In genomic region chr4:67545996-67546356, GRCh38 we compare ENCODE assay signal across 8 cellular contexts. TPM values are rescaled to one million over a fixed set of nuclear protein-coding genes. Genes with fewer than 3 reads are reported as not detected.
A peak's percentile ranks its signal among the peaks of the same experiment; 100 is the strongest.
DNase-seq lines count a peak whose midpoint lies in the region; ATAC-seq and TF ChIP-seq lines count a peak whose summit lies in the region.

No MANE protein-coding gene starts in this region.

- no peak for ATAC-seq in activated T-cell treated with anti-CD3 and anti-CD28 coated beads, Interleukin-2, amount 50 U/mL, for 72 hours (replicated peaks in 1 of 2)
- ATAC-seq in T-helper 17 cell (no peak), GM18505 (IDR thresholded peaks at IDR 0.05; ENCODE audit: unreplicated experiment) (no peak), GM18907 (IDR thresholded peaks at IDR 0.05; ENCODE audit: unreplicated experiment) (no peak)

- H3K4me1 ChIP-seq in iPS-20b (ENCODE audit: insufficient read depth, low read length): peaks cover 2% of the 10 kb centered on the region; the same call in 1 of the 2 replicates
- peaks cover 6 to 10% of the 10 kb centered on the region in 2 donors for H3K4me1 ChIP-seq in thyroid gland

- H3K4me1 Mint-ChIP-seq in activated T-cell treated with anti-CD3 and anti-CD28 coated beads, Interleukin-2, amount 50 U/mL, for 72 hours (ENCODE audit: low read depth): peaks cover 47% of the 10 kb centered on the region
- peaks cover 25% of the 10 kb centered on the region for H3K4me1 Mint-ChIP-seq in T-helper 17 cell

- TF ChIP-seq CTCF in thyroid gland (IDR thresholded peaks at IDR 0.05): no peak

- no peaks in the 10 kb centered on the region for H3K27me3 ChIP-seq in iPS-20b (ENCODE audit: insufficient read depth, low read length)
- H3K27me3 ChIP-seq in thyroid gland: no peaks in the 10 kb centered on the region

- intact Hi-C loops in thyroid gland (cut with DNase I): no loop called here

- DNase-seq in activated T-cell treated with anti-CD3 and anti-CD28 coated beads, Interleukin-2, amount 50 U/mL, for 72 hours: no peak
- DNase-seq in activated T-cell treated with anti-CD3 and anti-CD28 coated beads for 4 hours: no peak
- DNase-seq in T-helper 17 cell: no peak
- no peak for DNase-seq in thyroid gland
- DNase-seq in SKM-1 treated with dmso at 0.1 percent for 144 hours (lab: John Stamatoyannopoulos, UW; ENCODE audit: unreplicated experiment): no peak

- H3K27ac ChIP-seq in iPS-20b (ENCODE audit: low read length) (no peak overlapping the region), thyroid gland (peak overlapping the region; percentile 34 to 92 (median 80))

- H3K9me3 ChIP-seq in T-helper 17 cell (ENCODE audit: control insufficient read depth, low read length, poor library complexity, severe bottlenecking): no peaks in the 10 kb centered on the region
- no peaks in the 10 kb centered on the region for H3K9me3 ChIP-seq in iPS-20b (ENCODE audit: insufficient read depth, low read depth, low read length)
- H3K9me3 ChIP-seq in thyroid gland: no peaks in the 10 kb centered on the region

- peaks cover 19% of the 10 kb centered on the region for H3K36me3 ChIP-seq in iPS-20b (ENCODE audit: insufficient read depth, low read depth, low read length)
- H3K36me3 ChIP-seq in thyroid gland: no peaks in the 10 kb centered on the region

- TF ChIP-seq POLR2A in thyroid gland (IDR thresholded peaks at IDR 0.05) (no peak), GM18505 (IDR thresholded peaks at IDR 0.05; ENCODE audit: borderline replicate concordance, extremely low read depth, insufficient read depth, insufficient read length) (no peak)

- no peaks in the 10 kb centered on the region for H3K27me3 Mint-ChIP-seq in activated T-cell treated with anti-CD3 and anti-CD28 coated beads, Interleukin-2, amount 50 U/mL, for 72 hours (ENCODE audit: low read depth)
- H3K27me3 Mint-ChIP-seq in T-helper 17 cell: no peaks in the 10 kb centered on the region

- H3K4me3 ChIP-seq in iPS-20b (ENCODE audit: low read length) (peak overlapping the region; percentile 78), thyroid gland (replicated peaks in 1 of 3) (peak overlapping the region in 2 of 3 donors; percentile 49 to 56)

- H3K36me3 Mint-ChIP-seq in activated T-cell treated with anti-CD3 and anti-CD28 coated beads, Interleukin-2, amount 50 U/mL, for 72 hours (ENCODE audit: insufficient read depth in 2 of 2): peaks cover 15 to 19% of the 10 kb centered on the region in 2 donors
- peaks cover 2% of the 10 kb centered on the region for H3K36me3 Mint-ChIP-seq in T-helper 17 cell (ENCODE audit: low read depth)

- H3K9ac ChIP-seq in iPS-20b (ENCODE audit: low read depth, low read length): peak overlapping the region; percentile 78; the same call in 1 of the 2 replicates

- WGBS in thyroid gland, 2 donors: 47 to 52% methylated on average over 4 of the region's 4 CpGs

- H3K4me3 Mint-ChIP-seq in activated T-cell treated with anti-CD3 and anti-CD28 coated beads, Interleukin-2, amount 50 U/mL, for 72 hours: peak overlapping the region; percentile 97 to 99
- H3K4me3 Mint-ChIP-seq in T-helper 17 cell: no peak overlapping the region

- no peak overlapping the region for H3K27ac Mint-ChIP-seq in activated T-cell treated with anti-CD3 and anti-CD28 coated beads, Interleukin-2, amount 50 U/mL, for 72 hours
- H3K27ac Mint-ChIP-seq in T-helper 17 cell: peak overlapping the region; percentile 100

- no peaks in the 10 kb centered on the region for H3K9me3 Mint-ChIP-seq in activated T-cell treated with anti-CD3 and anti-CD28 coated beads, Interleukin-2, amount 50 U/mL, for 72 hours

RNA-seq across cellular contexts. Expression of gene CENPC, which starts 0.7 kb away (rescaled TPM):
- 10 to 100 TPM; 42.8 to 44.7 TPM for total RNA-seq in activated T-cell treated with anti-CD3 and anti-CD28 coated beads, Interleukin-2, amount 50 U/mL, for 72 hours
- total RNA-seq in T-helper 17 cell (100 to 1,000 TPM in 1 of 2 donors, 10 to 100 TPM in 1; 90.0 to 105 TPM), thyroid gland (10 to 100 TPM; 33.2 to 49.4 (median 38.5) TPM)

RNA-seq across cellular contexts. Expression of gene STAP1, which starts 12.6 kb away (rescaled TPM):
- total RNA-seq in activated T-cell treated with anti-CD3 and anti-CD28 coated beads, Interleukin-2, amount 50 U/mL, for 72 hours: 10 to 100 TPM in 1 of 2 donors, 1 to 10 TPM in 1; 9.6 to 22.0 TPM
- 1 to 10 TPM in 1 of 2 donors, under 1 TPM in 1; 0.50 to 4.1 TPM for total RNA-seq in T-helper 17 cell
- not detected for total RNA-seq in thyroid gland
